Comparison of ENCODE assay signal across 1 cellular context in the genomic region with DNA sequence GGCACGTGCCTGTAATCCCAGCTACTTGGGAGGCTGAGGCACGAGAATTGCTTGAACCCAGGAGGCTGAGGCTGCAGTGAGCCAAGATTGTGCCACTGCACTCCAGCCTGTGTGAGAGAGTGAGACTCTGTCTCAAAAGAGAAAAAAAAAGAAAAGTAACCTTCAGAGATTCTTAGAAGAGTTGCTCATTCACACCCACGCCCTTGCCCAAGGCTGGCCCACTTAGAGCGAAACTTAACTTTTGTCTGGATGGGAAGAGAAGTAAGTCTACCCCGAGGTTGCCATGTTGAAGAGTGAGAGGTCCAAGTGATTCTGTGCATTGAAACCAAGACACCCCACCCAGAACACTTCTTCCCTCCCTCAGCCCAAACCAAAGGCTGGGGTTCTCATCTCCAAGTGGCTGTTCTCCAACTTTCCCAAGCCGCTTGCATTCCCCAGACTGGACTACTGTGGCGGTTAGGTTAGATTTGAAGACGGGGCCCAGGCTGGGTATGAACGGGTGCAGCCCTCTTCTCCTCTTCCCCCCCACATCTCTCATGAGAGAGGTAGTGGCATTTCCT.
TF ChIP-seq lines count a peak whose summit lies in the region.

No MANE protein-coding gene starts in this region.

TF ChIP-seq in K562, 482 proteins besides CTCF, POLR2A, EP300 and RAD21:
- 0 out of 2 replicates have a peak, but pooled peaks have one; percentile 36 for TF ChIP-seq BCOR (IDR thresholded peaks at IDR 0.05)
- TF ChIP-seq ZNF584 (CRISPR knock-in tag; IDR thresholded peaks at IDR 0.05; ENCODE audit: low read depth) = 0 out of 2 replicates have a peak, but pooled peaks have one; percentile 18
- TF ChIP-seq NONO (IDR thresholded peaks at IDR 0.05; ENCODE audit: low read depth in 2 of 2, low read length in 1 of 2) = no peak
